Comparison of ENCODE assay signal across 8 cellular contexts in the genomic region with DNA sequence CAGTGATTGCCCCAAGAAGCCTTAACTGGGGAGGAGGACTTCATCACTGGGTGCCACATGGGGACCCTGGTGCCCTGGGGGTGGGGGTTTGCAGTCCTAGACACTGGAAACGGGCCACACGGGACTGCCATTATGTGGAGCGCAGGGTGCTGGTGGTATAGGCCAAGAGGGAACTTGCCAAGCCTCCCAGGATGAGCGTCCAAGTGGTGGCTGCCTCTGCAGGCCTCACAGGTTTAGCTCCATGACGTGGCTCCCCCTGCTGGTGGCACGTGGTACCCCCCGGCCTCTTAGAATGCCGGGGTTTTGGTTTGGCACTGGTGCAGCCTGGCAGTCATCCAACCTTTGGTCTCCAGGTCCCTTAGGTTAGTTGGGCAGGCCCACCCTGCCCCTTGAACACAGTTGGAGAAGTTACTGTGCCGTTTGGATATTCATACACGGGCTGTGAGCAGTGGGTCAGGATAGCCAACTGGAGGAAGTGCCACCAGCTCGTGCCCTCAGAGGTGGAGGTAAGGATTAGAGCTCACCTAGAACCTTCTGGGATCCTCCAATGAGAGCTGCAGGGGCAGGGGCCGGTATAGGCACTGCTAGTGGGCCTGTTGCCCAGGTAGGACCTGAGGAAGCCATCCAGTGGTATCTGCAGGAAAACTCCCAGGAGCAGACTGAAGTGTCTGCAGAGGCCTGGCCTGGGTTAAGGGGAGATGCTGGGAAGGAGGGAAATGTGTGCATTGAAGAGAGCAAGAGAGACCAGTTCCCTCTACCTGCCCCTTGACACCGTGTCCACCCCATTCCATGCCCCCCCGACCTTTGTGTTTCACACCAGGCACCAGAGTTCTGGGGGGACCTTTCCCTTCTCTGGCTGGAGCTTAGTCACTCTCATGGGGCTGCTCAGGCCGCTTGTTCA. TPM values are rescaled to one million over a fixed set of nuclear protein-coding genes. Genes with fewer than 3 reads are reported as not detected.
DNase-seq lines count a peak whose midpoint lies in the region; ATAC-seq, FAIRE-seq and TF ChIP-seq lines count a peak whose summit lies in the region.

No MANE protein-coding gene starts in this region.

- H3K4me1 ChIP-seq in kidney (ENCODE audit: control insufficient read depth in 1 of 2, insufficient read depth in 1 of 2, low read depth in 1 of 2, low read length in 2 of 2) = peaks cover 20 to 25% of the 10 kb centered on the region in 2 donors

- BruUV-seq in Calu3 (replicated peaks; lab: Mats Ljungman, UMichigan) = no TSS peak

- no peak for FAIRE-seq in kidney (lab: Jason Lieb, UNC)

- peak; percentile 98 for TF ChIP-seq CTCF in Calu3 (IDR thresholded peaks at IDR 0.05; ENCODE audit: unreplicated experiment)
- TF ChIP-seq CTCF in kidney (IDR thresholded peaks at IDR 0.05; ENCODE audit: borderline replicate concordance, extremely low read depth, insufficient read depth) = peak; percentile 80

- ATAC-seq in HG02759 (IDR thresholded peaks at IDR 0.05; ENCODE audit: unreplicated experiment) (peak; percentile 15), HG03432 (IDR thresholded peaks at IDR 0.05; ENCODE audit: unreplicated experiment) (no peak)
- peak; percentile 25 for ATAC-seq in central memory CD8-positive, alpha-beta T cell (replicated peaks; ENCODE audit: extremely low read depth, poor library complexity, severe bottlenecking)

- DNase-seq in Calu3 (peak; percentile 96), NCI-H345 (lab: John Stamatoyannopoulos, UW) (peak; percentile 93), kidney (peak; percentile 93)
- peak; percentile 82 to 90 (median 85) for DNase-seq in activated CD4-positive, CD25-positive, alpha-beta regulatory T cell (lab: John Stamatoyannopoulos, UW)
- DNase-seq in central memory CD8-positive, alpha-beta T cell (ENCODE audit: low spot score in 2 of 2) = peak; percentile 89 to 95
- peak; percentile 94 for DNase-seq in stimulated activated CD4-positive, alpha-beta T cell treated with anti-CD3 and anti-CD28 coated beads, Interleukin-15, amount 100 ng/mL, for 24 hours

- peaks cover 70% of the 10 kb centered on the region for H3K36me3 Mint-ChIP-seq in Calu3 (ENCODE audit: insufficient read depth, unreplicated experiment)
- H3K36me3 Mint-ChIP-seq in central memory CD8-positive, alpha-beta T cell (ENCODE audit: insufficient read depth) = peaks cover 61% of the 10 kb centered on the region

- H3K9me3 ChIP-seq in kidney (ENCODE audit: control insufficient read depth in 1 of 2, low read length in 2 of 2) = no peaks in the 10 kb centered on the region

- no peaks in the 10 kb centered on the region for H3K27me3 Mint-ChIP-seq in Calu3 (ENCODE audit: unreplicated experiment)
- no peaks in the 10 kb centered on the region for H3K27me3 Mint-ChIP-seq in central memory CD8-positive, alpha-beta T cell

- peaks cover 45% of the 10 kb centered on the region for H3K4me1 Mint-ChIP-seq in Calu3 (ENCODE audit: low read depth, unreplicated experiment)
- peaks cover 40% of the 10 kb centered on the region for H3K4me1 Mint-ChIP-seq in central memory CD8-positive, alpha-beta T cell

- H3K36me3 ChIP-seq in kidney (ENCODE audit: control insufficient read depth in 1 of 2, insufficient read depth in 2 of 2, low read length in 2 of 2) = peaks cover 8 to 13% of the 10 kb centered on the region in 2 donors

- peak overlapping the region; percentile 69 for H3K27ac Mint-ChIP-seq in Calu3 (ENCODE audit: unreplicated experiment)
- peak overlapping the region; percentile 84 for H3K27ac Mint-ChIP-seq in central memory CD8-positive, alpha-beta T cell (ENCODE audit: low read depth)

- H3K9ac ChIP-seq in kidney (ENCODE audit: low read length in 2 of 2) = peak overlapping the region in 1 of 2 donors; percentile 59

- peak overlapping the region; percentile 51 to 53 for H3K27ac ChIP-seq in kidney (ENCODE audit: low read depth in 2 of 2, low read length in 2 of 2)

- intact Hi-C loops in Calu3 (cut with micrococcal nuclease; ENCODE audit: unreplicated experiment) = loop anchor here (2.0 kb wide), 2 partner anchors 65 to 101 kb away; no protein-coding TSS in a partner anchor
- intact Hi-C loops in kidney (cut with DNase I) = loop anchor here (5.0 kb wide), 1 partner anchor 102 kb away; no protein-coding TSS in a partner anchor

- H3K9me3 Mint-ChIP-seq in Calu3 (ENCODE audit: low read depth, unreplicated experiment) = no peaks in the 10 kb centered on the region
- no peaks in the 10 kb centered on the region for H3K9me3 Mint-ChIP-seq in central memory CD8-positive, alpha-beta T cell

- H3K4me3 Mint-ChIP-seq in Calu3 (ENCODE audit: low read depth, unreplicated experiment) = peak overlapping the region; percentile 42
- H3K4me3 Mint-ChIP-seq in central memory CD8-positive, alpha-beta T cell = peak overlapping the region; percentile 58

- no peak overlapping the region for H3K4me3 ChIP-seq in kidney (ENCODE audit: low read length in 2 of 2)

- CTCF ChIA-PET in Calu3 (lab: Charles Lee) = interaction anchor here (0.6 to 5.3 kb wide), 22 partner anchors 12 to 160 kb away, joined by 3 to 78 read pairs (median 4); no protein-coding TSS in a partner anchor

RNA-seq across cellular contexts. Expression of a gene that starts 5.7 kb away (rescaled TPM):
- 1,239 and 1,354 TPM in 2 replicates for total RNA-seq in Calu3 (2022)
- total RNA-seq in kidney = 1,173 TPM
- polyA plus RNA-seq in kidney (ENCODE audit: insufficient read depth, low read depth, low replicate concordance) = 825 TPM
